In genomic region chr17:74354123-74354522, GRCh38 we compare ENCODE assay signal across 9 cellular contexts. TPM values are rescaled to one million over a fixed set of nuclear protein-coding genes. Genes with fewer than 3 reads are reported as not detected.
DNase-seq lines count a peak whose midpoint lies in the region; ATAC-seq and TF ChIP-seq lines count a peak whose summit lies in the region.
"Had no signal": no experiment of that assay in that cellular context is flagged by ENCODE, and none has a peak within 500 bp of the region (broad histone marks: within the 10 kb centered on the region; RNA-seq: fewer than 3 reads in every experiment).

No MANE protein-coding gene starts in this region.

- H3K9me3 Mint-ChIP-seq in brain: peaks cover 0 to 4% (median 0%) of the 10 kb centered on the region in 5 experiments
- no peaks in the 10 kb centered on the region for H3K9me3 Mint-ChIP-seq in naive thymus-derived CD4-positive, alpha-beta T cell

- peaks cover 0 to 16% of the 10 kb centered on the region in 2 donors for H3K27me3 ChIP-seq in naive thymus-derived CD4-positive, alpha-beta T cell (ENCODE audit: control insufficient read depth in 2 of 2, insufficient read depth in 2 of 2, low read length in 2 of 2)
- no peaks in the 10 kb centered on the region for H3K27me3 ChIP-seq in ovary

- TF ChIP-seq EP300 in ovary (IDR thresholded peaks at IDR 0.05): no peak

- no peaks in the 10 kb centered on the region for H3K36me3 ChIP-seq in naive thymus-derived CD4-positive, alpha-beta T cell (ENCODE audit: control insufficient read depth in 2 of 3, insufficient read depth in 3 of 3, low read length in 3 of 3)
- H3K36me3 ChIP-seq in ovary: no peaks in the 10 kb centered on the region

- H3K27me3 Mint-ChIP-seq in brain: peaks cover 39% of the 10 kb centered on the region
- H3K27me3 Mint-ChIP-seq in naive thymus-derived CD4-positive, alpha-beta T cell: peaks cover 41 to 73% (median 45%) of the 10 kb centered on the region in 5 donors

- WGBS in ovary, 3 donors: 23 to 40% (median 37%) methylated on average over 11 to 29 of the region's 29 CpGs

- no peak overlapping the region for H3K27ac ChIP-seq in naive thymus-derived CD4-positive, alpha-beta T cell (ENCODE audit: low read depth, low read length)
- no peak overlapping the region for H3K27ac ChIP-seq in ovary

- H3K9me3 ChIP-seq in naive thymus-derived CD4-positive, alpha-beta T cell (ENCODE audit: control insufficient read depth in 2 of 3, low read length in 3 of 3): no peaks in the 10 kb centered on the region
- no peaks in the 10 kb centered on the region for H3K9me3 ChIP-seq in ovary

- CTCF ChIA-PET in naive thymus-derived CD4-positive, alpha-beta T cell (lab: Charles Lee): no interaction called here

- POLR2A ChIA-PET in naive thymus-derived CD4-positive, alpha-beta T cell (lab: Charles Lee): no interaction called here

- H3K27ac Mint-ChIP-seq in brain: peak overlapping the region in 1 of 5 experiments; percentile 85
- H3K27ac Mint-ChIP-seq in naive thymus-derived CD4-positive, alpha-beta T cell: no peak overlapping the region

- DNase-seq in SIG-M5 treated with dmso at 0.1 percent for 504 hours (lab: John Stamatoyannopoulos, UW; ENCODE audit: unreplicated experiment) (peak; percentile 60), SIG-M5 (lab: John Stamatoyannopoulos, UW) (no peak), SKM-1 (lab: John Stamatoyannopoulos, UW; ENCODE audit: unreplicated experiment) (peak; percentile 72), NCI-H1105 (lab: John Stamatoyannopoulos, UW) (no peak), ovary (no peak)
- peak in 7 of 9 donors; percentile 15 to 71 (median 21) for DNase-seq in naive thymus-derived CD4-positive, alpha-beta T cell

- TF ChIP-seq CTCF in brain (conservative IDR thresholded peaks at IDR 0.05) (peak; percentile 71 to 91), ovary (IDR thresholded peaks at IDR 0.05) (no peak)

- peak; percentile 75 for ATAC-seq in naive thymus-derived CD4-positive, alpha-beta T cell
- ATAC-seq in HG03565 (IDR thresholded peaks at IDR 0.05; ENCODE audit: unreplicated experiment): no peak

- H3K4me1 ChIP-seq in naive thymus-derived CD4-positive, alpha-beta T cell (ENCODE audit: control insufficient read depth in 2 of 2, insufficient read depth in 2 of 2, low read length in 2 of 2): no peaks in the 10 kb centered on the region
- no peaks in the 10 kb centered on the region for H3K4me1 ChIP-seq in ovary (ENCODE audit: insufficient read depth)

- no peak overlapping the region for H3K4me3 ChIP-seq in naive thymus-derived CD4-positive, alpha-beta T cell (ENCODE audit: low read length)
- H3K4me3 ChIP-seq in ovary: no peak overlapping the region

- TF ChIP-seq POLR2A in ovary (IDR thresholded peaks at IDR 0.05): no peak

- intact Hi-C loops in naive thymus-derived CD4-positive, alpha-beta T cell (cut with micrococcal nuclease): loop anchor here in 1 of 2 donors (2.0 kb wide), 1 partner anchor 143 kb away; no protein-coding TSS in a partner anchor
- intact Hi-C loops in ovary (cut with DNase I): loop anchor here in 1 of 4 donors (10.0 kb wide), 1 partner anchor 139 kb away; the partner anchor contains the start of gene TTYH2

- H3K4me3 Mint-ChIP-seq in brain: peak overlapping the region in 1 of 5 experiments; percentile 39
- no peak overlapping the region for H3K4me3 Mint-ChIP-seq in naive thymus-derived CD4-positive, alpha-beta T cell

- H3K4me1 Mint-ChIP-seq in brain: peaks cover 21% of the 10 kb centered on the region
- peaks cover 0 to 12% (median 8%) of the 10 kb centered on the region in 7 donors for H3K4me1 Mint-ChIP-seq in naive thymus-derived CD4-positive, alpha-beta T cell

- peaks cover 9% of the 10 kb centered on the region for H3K36me3 Mint-ChIP-seq in brain
- H3K36me3 Mint-ChIP-seq in naive thymus-derived CD4-positive, alpha-beta T cell: no peaks in the 10 kb centered on the region

RNA-seq across cellular contexts. Expression of gene BTBD17, which starts 7.5 kb away (rescaled TPM):
- polyA plus RNA-seq in brain (ENCODE audit: insufficient read depth, low read depth, low replicate concordance) (48.3 TPM), ovary (not detected)
- total RNA-seq in naive thymus-derived CD4-positive, alpha-beta T cell: not detected
- not detected for polyA plus RNA-seq in naive thymus-derived CD4-positive, alpha-beta T cell
- not detected for total RNA-seq in ovary
- polyA plus RNA-seq: AG04450 had no signal

RNA-seq across cellular contexts. Expression of gene GPR142, which starts 13.2 kb away (rescaled TPM):
- polyA plus RNA-seq in brain (ENCODE audit: insufficient read depth, low read depth, low replicate concordance) (0.51 TPM), ovary (under 1 TPM in 1 of 2 donors, not detected in 1; 0.05 TPM)
- not detected for total RNA-seq in naive thymus-derived CD4-positive, alpha-beta T cell
- not detected for polyA plus RNA-seq in naive thymus-derived CD4-positive, alpha-beta T cell
- total RNA-seq in ovary: under 1 TPM in 1 of 7 donors, not detected in 6; 0.25 TPM
- polyA plus RNA-seq: AG04450 had no signal

RNA-seq across cellular contexts. Expression of gene KIF19, which starts 28.1 kb away (rescaled TPM):
- polyA plus RNA-seq in brain (ENCODE audit: insufficient read depth, low read depth, low replicate concordance) (48.2 TPM), ovary (under 1 TPM in 1 of 2 donors, not detected in 1; 0.54 TPM)
- 1 to 10 TPM in 1 of 5 experiments, under 1 TPM in 3, not detected in 1; 0.34 to 1.2 (median 0.47) TPM for total RNA-seq in naive thymus-derived CD4-positive, alpha-beta T cell
- polyA plus RNA-seq in naive thymus-derived CD4-positive, alpha-beta T cell: not detected
- 10 to 100 TPM in 1 of 7 donors, 1 to 10 TPM in 3, under 1 TPM in 2, not detected in 1; 0.33 to 15.0 (median 1.4) TPM for total RNA-seq in ovary
- polyA plus RNA-seq: AG04450 had no signal

Comparison
In these comparisons a context has a peak if more than half of its experiments do, and no peak if none do; other contexts are left out.
1. DNase-seq: peak in SIG-M5 treated with dmso at 0.1 percent for 504 hours (single experiment), SKM-1 (single experiment) and naive thymus-derived CD4-positive, alpha-beta T cell (7 of 9); none in SIG-M5 (single experiment), NCI-H1105 (single experiment) and ovary (0 of 5).
2. CTCF ChIP-seq: peak in brain (2 of 2); none in ovary (0 of 3).
3. RNA of gene BTBD17, which starts 7.5 kb away (polyA plus RNA-seq): 48.3 TPM in brain (single experiment); not detected in naive thymus-derived CD4-positive, alpha-beta T cell and not detected in ovary; every median in the first group is over 10 times any median in the second.
4. RNA of gene KIF19, which starts 28.1 kb away (polyA plus RNA-seq): 48.2 TPM in brain (single experiment); 0.54 TPM in ovary and not detected in naive thymus-derived CD4-positive, alpha-beta T cell; every median in the first group is over 10 times any median in the second.